11 cellular contexts compared by ENCODE assay signal in the genomic region with DNA sequence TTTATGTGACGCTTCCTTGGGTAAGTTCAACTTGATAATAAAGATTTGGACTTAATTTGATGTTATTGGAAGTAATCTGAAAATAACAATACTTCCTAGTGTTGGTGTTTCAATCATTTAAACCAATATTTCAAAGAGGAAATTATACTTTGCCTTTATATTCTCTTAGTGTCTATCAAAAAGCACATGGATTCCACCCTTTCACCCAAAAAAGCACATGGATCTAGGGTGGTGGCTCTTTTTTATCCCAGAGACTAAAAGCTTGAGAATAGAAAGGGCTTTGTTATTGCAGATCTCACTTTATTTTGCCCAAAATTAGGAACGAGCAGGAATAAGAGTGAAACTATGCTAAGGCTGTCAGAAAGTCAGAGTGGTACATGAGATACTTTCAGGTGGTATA.
"Had no signal": no experiment of that assay in that cellular context is flagged by ENCODE, and none has a peak within 500 bp of the region (broad histone marks: within the 10 kb centered on the region; RNA-seq: fewer than 3 reads in every experiment).

No MANE protein-coding gene starts in this region.

- ATAC-seq: GM23338, HCT116 had no signal

- DNase-seq: GM23248, GOT3, H7, H9, HCEC 1CT, HFFc6 had no signal

- H3K9me3 ChIP-seq: HAP-1 had no signal

- FAIRE-seq: H1, H54 had no signal

- H3K36me3 ChIP-seq: HAP-1 had no signal

- H2AFZ ChIP-seq: GM23248, GM23338 had no signal

- H3K4me3 ChIP-seq: GM23248, GM23338, HAP-1 had no signal

- H3K4me2 ChIP-seq: GM23338 had no signal

- H3K4me1 ChIP-seq: HAP-1 had no signal

- H3K27ac ChIP-seq: GM23248 had no signal

- H3K9ac ChIP-seq: GM23248 had no signal
